ENCODE assay signal across 10 cellular contexts in the genomic region with DNA sequence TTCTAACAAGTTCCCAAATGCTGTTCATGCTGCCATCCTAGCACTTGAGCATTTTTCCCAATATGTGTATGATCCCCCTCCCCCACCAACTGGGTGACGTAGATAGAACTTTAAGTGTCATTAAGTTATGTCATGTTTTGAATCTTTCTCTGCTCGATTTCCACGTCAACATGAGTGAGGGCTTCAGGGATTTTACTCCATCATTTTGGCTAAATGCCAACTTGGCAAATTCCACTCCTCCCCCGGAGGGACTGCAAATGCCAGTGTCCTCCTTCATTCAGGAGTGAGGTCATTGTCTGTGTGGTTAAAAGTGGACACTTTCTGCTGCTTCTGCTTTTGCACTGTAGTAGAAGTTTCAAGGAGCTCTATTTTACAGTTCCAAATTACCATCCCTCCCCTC.
DNase-seq lines count a peak whose midpoint lies in the region; TF ChIP-seq lines count a peak whose summit lies in the region.
"Had no signal": no experiment of that assay in that cellular context is flagged by ENCODE, and none has a peak within 500 bp of the region (broad histone marks: within the 10 kb centered on the region; RNA-seq: fewer than 3 reads in every experiment).

No MANE protein-coding gene starts in this region.

- CTCF ChIA-PET in RWPE1 (lab: Yijun Ruan, JAX): interaction anchor here (0.7 kb wide), 2 partner anchors 71 to 126 kb away, joined by 3 to 5 read pairs; no protein-coding TSS in a partner anchor

- peak overlapping the region; percentile 33 for H3K4me2 ChIP-seq in smooth muscle cell

- no peaks in the 10 kb centered on the region for H3K36me3 ChIP-seq in smooth muscle cell (ENCODE audit: low read depth)

- WGBS in smooth muscle cell (ENCODE audit: low lambda C conversion rate): 30% methylated on average over 4 of the region's 4 CpGs

- no peaks in the 10 kb centered on the region for H3K27me3 ChIP-seq in smooth muscle cell (ENCODE audit: low read depth)

- peak overlapping the region; percentile 85 for H3K27ac ChIP-seq in smooth muscle cell (ENCODE audit: low read depth)
- no peak overlapping the region for H3K27ac ChIP-seq in RWPE1

- no peaks in the 10 kb centered on the region for H3K9me3 ChIP-seq in smooth muscle cell (replicated peaks; ENCODE audit: low read depth)

- H3K4me1 ChIP-seq in smooth muscle cell (ENCODE audit: low read depth): peaks cover 12% of the 10 kb centered on the region

- no peak for TF ChIP-seq CTCF in smooth muscle cell (IDR thresholded peaks at IDR 0.05; ENCODE audit: borderline replicate concordance, insufficient read depth, poor library complexity, severe bottlenecking)
- no peak for TF ChIP-seq CTCF in RWPE1 (conservative IDR thresholded peaks at IDR 0.05; ENCODE audit: low read depth)

- no peaks in the 10 kb centered on the region for H4K20me1 ChIP-seq in smooth muscle cell (ENCODE audit: low read depth)

- DNase-seq in NCI-H2029 (lab: John Stamatoyannopoulos, UW): peak; percentile 67
- DNase-seq in NCI-H2029 treated with DMSO at 0.1 percent for 48 hours (lab: John Stamatoyannopoulos, UW): no peak
- DNase-seq in SKM-1 (lab: John Stamatoyannopoulos, UW; ENCODE audit: unreplicated experiment): peak; percentile 31
- DNase-seq in glomerular visceral epithelial cell (ENCODE audit: extremely low spot score): peak; percentile 81
- no peak for DNase-seq in smooth muscle cell (lab: John Stamatoyannopoulos, UW; ENCODE audit: unreplicated experiment)
- no peak for DNase-seq in activated CD8-positive, alpha-beta memory T cell treated with anti-CD3 and anti-CD28 coated beads for 24 hours
- DNase-seq in foreskin melanocyte: no peak
- no peak for DNase-seq in RWPE1 (ENCODE audit: low spot score)
- DNase-seq: NCI-H2081 treated with DMSO at 0.1 percent for 48 hours, occipital lobe had no signal

- no peaks in the 10 kb centered on the region for H3F3A ChIP-seq in smooth muscle cell (ENCODE audit: low read depth)

- no peak overlapping the region for H2AFZ ChIP-seq in smooth muscle cell (ENCODE audit: low read depth)

- no peaks in the 10 kb centered on the region for H3K79me2 ChIP-seq in smooth muscle cell (ENCODE audit: low read depth)

- no peak overlapping the region for H3K4me3 ChIP-seq in smooth muscle cell

- peak overlapping the region; percentile 54 for H3K9ac ChIP-seq in smooth muscle cell (ENCODE audit: low read depth)

- POLR2A ChIA-PET in RWPE1 (lab: Yijun Ruan, JAX; ENCODE audit: low non-redundant PET): no interaction called here

Comparison
In these comparisons a context has a peak if more than half of its experiments do, and no peak if none do; other contexts are left out.
1. DNase-seq: peak in NCI-H2029 (single experiment), SKM-1 (single experiment) and glomerular visceral epithelial cell (single experiment); none in NCI-H2029 treated with DMSO at 0.1 percent for 48 hours (single experiment), smooth muscle cell (single experiment), activated CD8-positive, alpha-beta memory T cell treated with anti-CD3 and anti-CD28 coated beads for 24 hours (single experiment), foreskin melanocyte (single experiment) and RWPE1 (single experiment).